8 cellular contexts compared by ENCODE assay signal in genomic region chr7:17382408-17383354, GRCh38.
DNase-seq lines count a peak whose midpoint lies in the region; ATAC-seq, FAIRE-seq and TF ChIP-seq lines count a peak whose summit lies in the region.
"Not testable (repeated sequence)": the region's sequence is repeated elsewhere in the genome, so short reads cannot be mapped to it uniquely, and the experiment has no call there.

No MANE protein-coding gene starts in this region.

- FAIRE-seq in HepG2 (lab: Jason Lieb, UNC) = not testable (repeated sequence)

- TF ChIP-seq CTCF in Calu3 (IDR thresholded peaks at IDR 0.05; ENCODE audit: unreplicated experiment); epithelial cell of proximal tubule (conservative IDR thresholded peaks at IDR 0.05; ENCODE audit: low read depth, low read length); HepG2 (CRISPR knock-in tag; IDR thresholded peaks at IDR 0.05): not testable (repeated sequence)

- peak overlapping the region; percentile 74 for H2AFZ ChIP-seq in HepG2 (ENCODE audit: low read length)

- H3K27ac ChIP-seq in HepG2 (ENCODE audit: extremely low read length, insufficient read depth, low read length) = not testable (repeated sequence)

- TF ChIP-seq EP300 in HepG2 (IDR thresholded peaks at IDR 0.05; ENCODE audit: low read depth in 2 of 2, low read length in 2 of 2); HepG2 (CRISPR knock-in tag; IDR thresholded peaks at IDR 0.05; ENCODE audit: borderline replicate concordance): not testable (repeated sequence)

- peak overlapping the region; percentile 24 for H3K4me3 Mint-ChIP-seq in Calu3 (ENCODE audit: low read depth, unreplicated experiment)

- not testable (repeated sequence) for H3K4me1 ChIP-seq in HepG2 (ENCODE audit: insufficient read depth, low read length)

- H3K27me3 ChIP-seq in HepG2 (ENCODE audit: control insufficient read depth in 1 of 2, insufficient read depth in 2 of 2, low read length in 2 of 2) = not testable (repeated sequence)

- peak overlapping the region; percentile 60 for H3K27ac Mint-ChIP-seq in Calu3 (ENCODE audit: unreplicated experiment)

- in situ Hi-C loops in HepG2 (cut with HindIII; ENCODE audit: extremely low pct_ligation_motif_present, low pct_unique_long_range_greater_than_20kb) = not testable (repeated sequence)

- H3K36me3 ChIP-seq in HepG2 (replicated peaks in 1 of 2; ENCODE audit: control insufficient read depth in 1 of 2, insufficient read depth in 2 of 2, low read length in 2 of 2) = not testable (repeated sequence)

- peak; percentile 37 for ATAC-seq in GM18861 (IDR thresholded peaks at IDR 0.05; ENCODE audit: unreplicated experiment)
- ATAC-seq in GM19397 (IDR thresholded peaks at IDR 0.05; ENCODE audit: unreplicated experiment) = peak; percentile 51
- ATAC-seq in HG02759 (IDR thresholded peaks at IDR 0.05; ENCODE audit: unreplicated experiment) = peak; percentile 52
- peak; percentile 51 for ATAC-seq in HG03571 (IDR thresholded peaks at IDR 0.05; ENCODE audit: unreplicated experiment)
- peak; percentile 40; the same call in 1 of the 3 replicates for ATAC-seq in HepG2

- not testable (repeated sequence) for H3K4me3 ChIP-seq in epithelial cell of proximal tubule (ENCODE audit: low read depth, low read length); HepG2 (replicated peaks in 1 of 3; ENCODE audit: insufficient read depth in 1 of 3, low read depth in 2 of 3, low read length in 3 of 3)

- TF ChIP-seq RAD21 in HepG2 (CRISPR knock-in tag; IDR thresholded peaks at IDR 0.05) = not testable (repeated sequence)

- not testable (repeated sequence) for H3K9me3 Mint-ChIP-seq in Calu3 (ENCODE audit: low read depth, unreplicated experiment)

- TF ChIP-seq POLR2A in HepG2 (IDR thresholded peaks at IDR 0.05; ENCODE audit: insufficient read depth in 1 of 2, low read depth in 2 of 2, low read length in 2 of 2) = not testable (repeated sequence)

- not testable (repeated sequence) for H3K9ac ChIP-seq in HepG2 (ENCODE audit: insufficient read depth, low read depth, low read length)

- H3K79me2 ChIP-seq in HepG2 (ENCODE audit: insufficient read depth, low read length) = not testable (repeated sequence)

- peak overlapping the region; percentile 41 for H3K4me2 ChIP-seq in HepG2 (ENCODE audit: low read depth, low read length)

- not testable (repeated sequence) for BruUV-seq in Calu3 (replicated peaks; lab: Mats Ljungman, UMichigan); HepG2 (replicated peaks; lab: Mats Ljungman, UMichigan)

- WGBS in HepG2 (ENCODE audit: low lambda C conversion rate) = 21% methylated on average over 8 of the region's 8 CpGs

- H3K9me3 ChIP-seq in HepG2 (ENCODE audit: low read length) = not testable (repeated sequence)

- H3K27me3 Mint-ChIP-seq in Calu3 (ENCODE audit: unreplicated experiment) = not testable (repeated sequence)

- H4K20me1 ChIP-seq in HepG2 (ENCODE audit: insufficient read depth, low read length) = not testable (repeated sequence)

- H3K4me1 Mint-ChIP-seq in Calu3 (ENCODE audit: low read depth, unreplicated experiment) = peaks cover 53% of the 10 kb centered on the region

- POLR2A ChIA-PET in HepG2 (lab: Yijun Ruan, JAX) = not testable (repeated sequence)

- not testable (repeated sequence) for H3K36me3 Mint-ChIP-seq in Calu3 (ENCODE audit: insufficient read depth, unreplicated experiment)

- CTCF ChIA-PET in Calu3 (lab: Charles Lee) = interaction anchor here (1.1 kb wide), 1 partner anchor 26 kb away, joined by 4 read pairs; no protein-coding TSS in a partner anchor
- CTCF ChIA-PET in HepG2 (lab: Yijun Ruan, JAX; ENCODE audit: low intra/inter-chr PET ratio, low total read pairs) = not testable (repeated sequence)

- intact Hi-C loops in Calu3 (cut with micrococcal nuclease; ENCODE audit: unreplicated experiment); HepG2 (cut with micrococcal nuclease; ENCODE audit: unreplicated experiment): not testable (repeated sequence)

- not testable (repeated sequence) for DNase-seq in Calu3; HepG2 (ENCODE audit: low spot score)
- DNase-seq in epithelial cell of proximal tubule (ENCODE audit: low read depth) (peak; percentile 67), renal cortical epithelial cell (ENCODE audit: low read depth) (peak; percentile 86)

TF ChIP-seq in HepG2, 621 proteins besides CTCF, POLR2A, EP300 and RAD21:
- TF ChIP-seq ZNF256 (CRISPR knock-in tag; conservative IDR thresholded peaks at IDR 0.05) (peak; percentile 72; the same call in 1 of the 2 replicates), ZFX (CRISPR knock-in tag; IDR thresholded peaks at IDR 0.05; ENCODE audit: low read depth) (peak; percentile 52; the same call in 1 of the 2 replicates), ZFY (CRISPR knock-in tag; IDR thresholded peaks at IDR 0.05) (peak; percentile 25; the same call in 1 of the 2 replicates)
